18 cellular contexts compared by ENCODE assay signal in the genomic region with DNA sequence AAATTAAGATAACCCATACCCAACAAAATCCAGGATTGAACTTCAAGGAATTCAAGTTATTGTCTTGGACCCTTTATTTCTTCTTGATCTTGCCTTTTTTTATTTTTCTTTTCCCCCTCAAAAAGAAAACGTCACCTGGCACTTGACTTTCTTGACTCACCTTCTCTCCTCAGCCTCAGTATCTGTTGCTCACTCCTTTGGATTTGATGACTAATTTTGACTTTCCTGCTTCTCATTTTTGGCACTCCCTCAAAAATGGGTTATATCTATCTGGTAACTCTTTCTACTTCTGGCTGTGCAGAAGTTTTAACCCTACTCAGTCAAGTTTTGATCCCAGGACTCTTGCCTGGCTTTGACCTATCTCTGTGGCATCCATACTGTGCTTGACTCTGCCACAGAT.
A peak's percentile ranks its signal among the peaks of the same experiment; 100 is the strongest.
DNase-seq lines count a peak whose midpoint lies in the region; ATAC-seq and TF ChIP-seq lines count a peak whose summit lies in the region.
"Had no signal": no experiment of that assay in that cellular context is flagged by ENCODE, and none has a peak within 500 bp of the region (broad histone marks: within the 10 kb centered on the region; RNA-seq: fewer than 3 reads in every experiment).

No MANE protein-coding gene starts in this region.

- intact Hi-C loops in natural killer cell (cut with micrococcal nuclease): no loop called here

- ATAC-seq in SK-N-SH treated with all-trans-retinoic acid at 6 μM for 48 hours (peak; percentile 72; the same call in 2 of the 3 replicates), HG03378 (IDR thresholded peaks at IDR 0.05; ENCODE audit: unreplicated experiment) (no peak), HG03025 (IDR thresholded peaks at IDR 0.05; ENCODE audit: low FRiP score, unreplicated experiment) (no peak), natural killer cell (no peak)

- H3K27ac Mint-ChIP-seq in natural killer cell: no peak overlapping the region
- H3K27ac Mint-ChIP-seq: activated naive CD4-positive, alpha-beta T cell treated with anti-CD3 and anti-CD28 coated beads for 36 hours; stimulated activated naive CD8-positive, alpha-beta T cell treated with anti-CD3 and anti-CD28 coated beads, Interleukin-15, Interleukin-2, amounts not matched to agents 100 ng/mL and 50 ng/mL, for 24 hours; T-helper 1 cell treated with Interleukin-12 subunit alpha and Interleukin-12 subunit beta and Interleukin-4 antibody, amounts not matched to agents 30 μg/mL and 1 μg/mL, for 36 hours had no signal

- H3K36me3 Mint-ChIP-seq in natural killer cell: no peaks in the 10 kb centered on the region
- H3K36me3 Mint-ChIP-seq: CD8-positive, alpha-beta memory T cell had no signal

- no peak for TF ChIP-seq CTCF in natural killer cell (IDR thresholded peaks at IDR 0.05)

- no peaks in the 10 kb centered on the region for H3K4me1 Mint-ChIP-seq in natural killer cell
- H3K4me1 Mint-ChIP-seq: CD8-positive, alpha-beta memory T cell had no signal

- DNase-seq in HCEC 1CT: peak; percentile 84
- peak; percentile 65 for DNase-seq in fibroblast of peridontal ligament (ENCODE audit: extremely low read depth)
- no peak for DNase-seq in midbrain (lab: John Stamatoyannopoulos, UW)
- DNase-seq in natural killer cell: no peak
- DNase-seq: activated CD4-positive, CD25-positive, alpha-beta regulatory T cell; activated naive CD4-positive, alpha-beta T cell treated with anti-CD3 and anti-CD28 coated beads for 36 hours; CD8-positive, alpha-beta memory T cell; central memory CD4-positive, alpha-beta T cell; effector memory CD4-positive, alpha-beta T cell; glutamatergic neuron; NCI-H2029 treated with DMSO at 0.1 percent for 48 hours; NCI-H69; Peyer's patch had no signal

- H3K27me3 Mint-ChIP-seq in natural killer cell (ENCODE audit: low read depth in 2 of 2): peaks cover 0 to 6% of the 10 kb centered on the region in 2 donors
- H3K27me3 Mint-ChIP-seq: CD8-positive, alpha-beta memory T cell had no signal

- no peak overlapping the region for H3K4me3 Mint-ChIP-seq in natural killer cell
- H3K4me3 Mint-ChIP-seq: activated naive CD4-positive, alpha-beta T cell treated with anti-CD3 and anti-CD28 coated beads for 36 hours; CD8-positive, alpha-beta memory T cell; stimulated activated naive CD8-positive, alpha-beta T cell treated with anti-CD3 and anti-CD28 coated beads, Interleukin-15, Interleukin-2, amounts not matched to agents 100 ng/mL and 50 ng/mL, for 24 hours; T-helper 1 cell treated with Interleukin-12 subunit alpha and Interleukin-12 subunit beta and Interleukin-4 antibody, amounts not matched to agents 30 μg/mL and 1 μg/mL, for 36 hours had no signal

- H3K9me3 Mint-ChIP-seq in natural killer cell: no peaks in the 10 kb centered on the region
- H3K9me3 Mint-ChIP-seq: activated naive CD4-positive, alpha-beta T cell treated with anti-CD3 and anti-CD28 coated beads for 36 hours; T-helper 1 cell treated with Interleukin-12 subunit alpha and Interleukin-12 subunit beta and Interleukin-4 antibody, amounts not matched to agents 30 μg/mL and 1 μg/mL, for 36 hours had no signal

TF ChIP-seq in SK-N-SH treated with all-trans-retinoic acid at 6 μM for 48 hours, 23 proteins besides CTCF, POLR2A, EP300 and RAD21:
- TF ChIP-seq, protein P1, sequence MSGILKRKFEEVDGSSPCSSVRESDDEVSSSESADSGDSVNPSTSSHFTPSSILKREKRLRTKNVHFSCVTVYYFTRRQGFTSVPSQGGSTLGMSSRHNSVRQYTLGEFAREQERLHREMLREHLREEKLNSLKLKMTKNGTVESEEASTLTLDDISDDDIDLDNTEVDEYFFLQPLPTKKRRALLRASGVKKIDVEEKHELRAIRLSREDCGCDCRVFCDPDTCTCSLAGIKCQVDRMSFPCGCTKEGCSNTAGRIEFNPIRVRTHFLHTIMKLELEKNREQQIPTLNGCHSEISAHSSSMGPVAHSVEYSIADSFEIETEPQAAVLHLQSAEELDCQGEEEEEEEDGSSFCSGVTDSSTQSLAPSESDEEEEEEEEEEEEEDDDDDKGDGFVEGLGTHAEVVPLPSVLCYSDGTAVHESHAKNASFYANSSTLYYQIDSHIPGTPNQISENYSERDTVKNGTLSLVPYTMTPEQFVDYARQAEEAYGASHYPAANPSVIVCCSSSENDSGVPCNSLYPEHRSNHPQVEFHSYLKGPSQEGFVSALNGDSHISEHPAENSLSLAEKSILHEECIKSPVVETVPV (CRISPR knock-in tag; IDR thresholded peaks at IDR 0.05): no peak
- TF ChIP-seq GLIS3 (CRISPR knock-in tag; IDR thresholded peaks at IDR 0.05): no peak

Comparison
In these comparisons a context has a peak if more than half of its experiments do, and no peak if none do; other contexts are left out.
1. DNase-seq: peak in HCEC 1CT (single experiment) and fibroblast of peridontal ligament (single experiment); none in midbrain (single experiment) and natural killer cell (single experiment).